In genomic region chr11:121552160-121552559, GRCh38 we compare ENCODE assay signal across 15 cellular contexts.
DNase-seq lines count a peak whose midpoint lies in the region; ATAC-seq and TF ChIP-seq lines count a peak whose summit lies in the region.
"Had no signal": no experiment of that assay in that cellular context is flagged by ENCODE, and none has a peak within 500 bp of the region (broad histone marks: within the 10 kb centered on the region; RNA-seq: fewer than 3 reads in every experiment).

No MANE protein-coding gene starts in this region.

- H3K27ac Mint-ChIP-seq in natural killer cell treated with Interleukin-12 subunit alpha and Interleukin-12 subunit beta and Interleukin-15 and Interleukin-18, amount 100 ng/mL, for 72 hours = peak overlapping the region; percentile 53 to 91
- H3K27ac Mint-ChIP-seq in progenitor cell of endocrine pancreas = peak overlapping the region; percentile 9
- H3K27ac Mint-ChIP-seq in naive thymus-derived CD4-positive, alpha-beta T cell = peak overlapping the region in 1 of 9 donors; percentile 58
- H3K27ac Mint-ChIP-seq: B cell had no signal

- H3K4me3 Mint-ChIP-seq in natural killer cell treated with Interleukin-12 subunit alpha and Interleukin-12 subunit beta and Interleukin-15 and Interleukin-18, amount 100 ng/mL, for 72 hours = no peak overlapping the region
- no peak overlapping the region for H3K4me3 Mint-ChIP-seq in progenitor cell of endocrine pancreas (ENCODE audit: low read depth)
- no peak overlapping the region for H3K4me3 Mint-ChIP-seq in naive thymus-derived CD4-positive, alpha-beta T cell
- H3K4me3 Mint-ChIP-seq: B cell; CD4-positive, alpha-beta memory T cell had no signal

- H3K9me3 ChIP-seq in right atrium auricular region = no peaks in the 10 kb centered on the region
- no peaks in the 10 kb centered on the region for H3K9me3 ChIP-seq in naive thymus-derived CD4-positive, alpha-beta T cell (ENCODE audit: control insufficient read depth in 2 of 3, low read length in 3 of 3)

- H3K9me3 Mint-ChIP-seq in natural killer cell treated with Interleukin-12 subunit alpha and Interleukin-12 subunit beta and Interleukin-15 and Interleukin-18, amount 100 ng/mL, for 72 hours = no peaks in the 10 kb centered on the region
- no peaks in the 10 kb centered on the region for H3K9me3 Mint-ChIP-seq in progenitor cell of endocrine pancreas (ENCODE audit: low read depth)
- peaks cover 0 to 2% (median 0%) of the 10 kb centered on the region in 11 donors for H3K9me3 Mint-ChIP-seq in naive thymus-derived CD4-positive, alpha-beta T cell
- H3K9me3 Mint-ChIP-seq: CD4-positive, alpha-beta memory T cell had no signal

- POLR2A ChIA-PET in naive thymus-derived CD4-positive, alpha-beta T cell (lab: Charles Lee) = no interaction called here

- H3K27ac ChIP-seq in right atrium auricular region = no peak overlapping the region
- no peak overlapping the region for H3K27ac ChIP-seq in naive thymus-derived CD4-positive, alpha-beta T cell (ENCODE audit: low read depth, low read length)

- ATAC-seq in left cardiac atrium = no peak
- ATAC-seq in natural killer cell treated with Interleukin-12 subunit alpha and Interleukin-12 subunit beta and Interleukin-15 and Interleukin-18, amount 100 ng/mL, for 72 hours = no peak
- no peak for ATAC-seq in naive thymus-derived CD4-positive, alpha-beta T cell

- H3K27me3 Mint-ChIP-seq in natural killer cell treated with Interleukin-12 subunit alpha and Interleukin-12 subunit beta and Interleukin-15 and Interleukin-18, amount 100 ng/mL, for 72 hours = no peaks in the 10 kb centered on the region
- no peaks in the 10 kb centered on the region for H3K27me3 Mint-ChIP-seq in progenitor cell of endocrine pancreas
- H3K27me3 Mint-ChIP-seq in naive thymus-derived CD4-positive, alpha-beta T cell = no peaks in the 10 kb centered on the region
- H3K27me3 Mint-ChIP-seq: B cell; CD4-positive, alpha-beta memory T cell had no signal

- peak; percentile 9 for DNase-seq in right atrium auricular region (ENCODE audit: low spot score)
- no peak for DNase-seq in left cardiac atrium
- peak; percentile 52 for DNase-seq in astrocyte of the hippocampus (ENCODE audit: low read depth, low spot score)
- DNase-seq in natural killer cell treated with Interleukin-12 subunit alpha and Interleukin-12 subunit beta and Interleukin-15 and Interleukin-18, amount 100 ng/mL, for 72 hours (ENCODE audit: low spot score) = no peak
- no peak for DNase-seq in progenitor cell of endocrine pancreas (ENCODE audit: low spot score, unreplicated experiment)
- DNase-seq in mucosa of gallbladder (ENCODE audit: low spot score) = no peak
- no peak for DNase-seq in naive thymus-derived CD4-positive, alpha-beta T cell
- DNase-seq in NAMALWA (ENCODE audit: low spot score) = no peak
- DNase-seq: C1 segment of cervical spinal cord; CD4-positive, alpha-beta memory T cell; COR-L47; DND-41; GDM1; IMR-90 had no signal

- peaks cover 29 to 31% of the 10 kb centered on the region in 2 donors for H3K4me1 Mint-ChIP-seq in natural killer cell treated with Interleukin-12 subunit alpha and Interleukin-12 subunit beta and Interleukin-15 and Interleukin-18, amount 100 ng/mL, for 72 hours (ENCODE audit: low read depth in 2 of 2)
- H3K4me1 Mint-ChIP-seq in progenitor cell of endocrine pancreas (ENCODE audit: low read depth) = no peaks in the 10 kb centered on the region
- H3K4me1 Mint-ChIP-seq in naive thymus-derived CD4-positive, alpha-beta T cell = peaks cover 9 to 29% (median 23%) of the 10 kb centered on the region in 7 donors
- H3K4me1 Mint-ChIP-seq: B cell had no signal

- no peaks in the 10 kb centered on the region for H3K27me3 ChIP-seq in right atrium auricular region
- no peaks in the 10 kb centered on the region for H3K27me3 ChIP-seq in naive thymus-derived CD4-positive, alpha-beta T cell (ENCODE audit: control insufficient read depth in 2 of 2, insufficient read depth in 2 of 2, low read length in 2 of 2)

- no peak for TF ChIP-seq CTCF in right atrium auricular region (IDR thresholded peaks at IDR 0.05)
- no peak for TF ChIP-seq CTCF in progenitor cell of endocrine pancreas (IDR thresholded peaks at IDR 0.05; ENCODE audit: unreplicated experiment)

- no peaks in the 10 kb centered on the region for H3K4me1 ChIP-seq in right atrium auricular region
- H3K4me1 ChIP-seq in naive thymus-derived CD4-positive, alpha-beta T cell (ENCODE audit: control insufficient read depth in 2 of 2, insufficient read depth in 2 of 2, low read length in 2 of 2) = no peaks in the 10 kb centered on the region

- intact Hi-C loops in left cardiac atrium (cut with DNase I) = no loop called here
- intact Hi-C loops in naive thymus-derived CD4-positive, alpha-beta T cell (cut with micrococcal nuclease) = no loop called here

- no peak overlapping the region for H3K4me3 ChIP-seq in right atrium auricular region
- no peak overlapping the region for H3K4me3 ChIP-seq in naive thymus-derived CD4-positive, alpha-beta T cell (ENCODE audit: low read length)

- no peaks in the 10 kb centered on the region for H3K36me3 ChIP-seq in right atrium auricular region
- peaks cover 53 to 98% (median 64%) of the 10 kb centered on the region in 3 experiments for H3K36me3 ChIP-seq in naive thymus-derived CD4-positive, alpha-beta T cell (ENCODE audit: control insufficient read depth in 2 of 3, insufficient read depth in 3 of 3, low read length in 3 of 3)

- CTCF ChIA-PET in naive thymus-derived CD4-positive, alpha-beta T cell (lab: Charles Lee) = no interaction called here

- peaks cover 23% of the 10 kb centered on the region for H3K36me3 Mint-ChIP-seq in natural killer cell treated with Interleukin-12 subunit alpha and Interleukin-12 subunit beta and Interleukin-15 and Interleukin-18, amount 100 ng/mL, for 72 hours
- H3K36me3 Mint-ChIP-seq in progenitor cell of endocrine pancreas (ENCODE audit: insufficient read depth) = peaks cover 3% of the 10 kb centered on the region
- H3K36me3 Mint-ChIP-seq in naive thymus-derived CD4-positive, alpha-beta T cell = peaks cover 24 to 65% (median 54%) of the 10 kb centered on the region in 5 donors

Comparison
In these comparisons a context has a peak if more than half of its experiments do, and no peak if none do; other contexts are left out.
1. DNase-seq: peak in right atrium auricular region (single experiment) and astrocyte of the hippocampus (single experiment); none in left cardiac atrium (single experiment), natural killer cell treated with Interleukin-12 subunit alpha and Interleukin-12 subunit beta and Interleukin-15 and Interleukin-18, amount 100 ng/mL, for 72 hours (single experiment), progenitor cell of endocrine pancreas (single experiment), mucosa of gallbladder (single experiment), naive thymus-derived CD4-positive, alpha-beta T cell (0 of 9) and NAMALWA (single experiment).